ENCODE assay signal across 1 cellular context in the genomic region with DNA sequence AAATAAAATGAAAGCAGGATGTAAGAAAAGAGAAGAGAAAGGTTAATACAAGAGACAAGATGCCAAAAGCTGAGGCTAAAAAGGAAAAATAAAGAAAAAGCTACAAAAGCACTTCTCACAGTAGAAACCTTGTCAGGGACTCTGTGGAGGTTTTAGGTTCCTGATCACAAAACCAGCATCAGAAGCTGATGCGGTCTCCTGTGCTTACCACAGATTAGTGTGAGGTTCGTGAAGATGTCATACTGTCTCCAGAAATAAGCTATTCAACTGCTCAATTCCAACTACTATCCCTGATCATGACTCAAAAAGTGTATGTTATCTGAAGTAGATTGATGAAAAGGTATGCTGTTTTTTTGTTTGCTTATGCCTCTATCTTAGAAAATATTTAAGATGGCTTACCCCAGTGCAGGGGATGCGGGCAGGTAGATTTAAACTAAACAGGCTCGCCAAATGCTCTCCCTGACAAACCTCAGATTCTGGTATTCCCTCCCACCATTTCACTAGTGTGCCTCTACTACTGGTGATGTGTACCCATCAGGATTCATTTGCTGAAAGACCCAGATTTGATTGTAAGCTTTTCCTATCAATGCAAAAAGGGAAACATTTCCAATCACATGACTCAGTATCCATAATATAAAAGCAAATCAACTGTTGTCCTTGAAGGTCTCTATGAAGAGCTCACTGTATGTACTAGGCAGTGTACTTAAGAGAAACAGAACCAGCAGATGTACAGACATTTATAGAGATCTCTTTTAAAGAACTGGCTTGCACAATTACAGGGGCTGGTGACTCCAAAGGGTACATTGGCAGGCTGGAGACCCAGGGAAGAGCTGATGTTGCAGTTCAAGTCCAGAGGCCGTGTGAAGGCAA.
TF ChIP-seq lines count a peak whose summit lies in the region.

No MANE protein-coding gene starts in this region.

TF ChIP-seq in WTC11, 78 proteins besides CTCF, POLR2A, EP300 and RAD21 (continued from another document):
- TF ChIP-seq, protein P1, sequence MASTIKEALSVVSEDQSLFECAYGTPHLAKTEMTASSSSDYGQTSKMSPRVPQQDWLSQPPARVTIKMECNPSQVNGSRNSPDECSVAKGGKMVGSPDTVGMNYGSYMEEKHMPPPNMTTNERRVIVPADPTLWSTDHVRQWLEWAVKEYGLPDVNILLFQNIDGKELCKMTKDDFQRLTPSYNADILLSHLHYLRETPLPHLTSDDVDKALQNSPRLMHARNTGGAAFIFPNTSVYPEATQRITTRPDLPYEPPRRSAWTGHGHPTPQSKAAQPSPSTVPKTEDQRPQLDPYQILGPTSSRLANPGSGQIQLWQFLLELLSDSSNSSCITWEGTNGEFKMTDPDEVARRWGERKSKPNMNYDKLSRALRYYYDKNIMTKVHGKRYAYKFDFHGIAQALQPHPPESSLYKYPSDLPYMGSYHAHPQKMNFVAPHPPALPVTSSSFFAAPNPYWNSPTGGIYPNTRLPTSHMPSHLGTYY (CRISPR knock-in tag; IDR thresholded peaks at IDR 0.05), result no peak
- TF ChIP-seq ZNF263 (CRISPR knock-in tag; IDR thresholded peaks at IDR 0.05; ENCODE audit: low read depth) (no peak), MXD4 (CRISPR knock-in tag; IDR thresholded peaks at IDR 0.05; ENCODE audit: borderline replicate concordance) (no peak), IRF2 (CRISPR knock-in tag; IDR thresholded peaks at IDR 0.05; ENCODE audit: borderline replicate concordance, low read depth) (no peak), RORB (CRISPR knock-in tag; IDR thresholded peaks at IDR 0.05) (no peak), EMX1 (CRISPR knock-in tag; IDR thresholded peaks at IDR 0.05) (no peak), ZNF396 (CRISPR knock-in tag; IDR thresholded peaks at IDR 0.05; ENCODE audit: borderline replicate concordance) (no peak), ZNF317 (CRISPR knock-in tag; IDR thresholded peaks at IDR 0.05; ENCODE audit: borderline replicate concordance, low read depth) (no peak)
